In genomic region chr9:99819484-99820329, GRCh38 we compare ENCODE assay signal across 8 cellular contexts. TPM values are rescaled to one million over a fixed set of nuclear protein-coding genes. Genes with fewer than 3 reads are reported as not detected.
A peak's percentile ranks its signal among the peaks of the same experiment; 100 is the strongest.
DNase-seq lines count a peak whose midpoint lies in the region; ATAC-seq and TF ChIP-seq lines count a peak whose summit lies in the region.

No MANE protein-coding gene starts in this region.

- TF ChIP-seq EP300 in upper lobe of left lung (IDR thresholded peaks at IDR 0.05) = peak; percentile 54 to 94 (median 70)

- H3K4me3 ChIP-seq in SU-DHL-6 (ENCODE audit: insufficient read depth, low read length, poor library complexity, severe bottlenecking) (peak overlapping the region; percentile 77), adipocyte (ENCODE audit: low read length) (peak overlapping the region; percentile 91), upper lobe of left lung (peak overlapping the region; percentile 71 to 96 (median 76))

- 0% methylated on average over 5 to 51 of the region's 114 CpGs for WGBS in upper lobe of left lung, 2 donors

- peak overlapping the region; percentile 83 for H3K27ac ChIP-seq in SU-DHL-6 (ENCODE audit: low read depth, low read length)
- peak overlapping the region; percentile 95 to 99 (median 97) for H3K27ac ChIP-seq in upper lobe of left lung

- H3K4me1 ChIP-seq in adipocyte (ENCODE audit: control insufficient read depth, insufficient read depth, low read length) (peaks cover 23% of the 10 kb centered on the region), upper lobe of left lung (peaks cover 31 to 49% (median 39%) of the 10 kb centered on the region in 4 donors)

- H3K9me3 ChIP-seq in SU-DHL-6 (ENCODE audit: insufficient read depth, low read length) (no peaks in the 10 kb centered on the region), adipocyte (ENCODE audit: control insufficient read depth, low read length) (no peaks in the 10 kb centered on the region), upper lobe of left lung (no peaks in the 10 kb centered on the region)

- peak; percentile 70 for DNase-seq in NCI-H128 (lab: John Stamatoyannopoulos, UW; ENCODE audit: unreplicated experiment)
- DNase-seq in adipocyte (ENCODE audit: low read depth) = peak; percentile 98
- peak; percentile 96 for DNase-seq in cardiac septum (ENCODE audit: low spot score)
- peak; percentile 81 to 98 (median 87) for DNase-seq in posterior cingulate gyrus
- peak; percentile 96 to 99 for DNase-seq in upper lobe of left lung

- peak; percentile 43 to 96 (median 77) for TF ChIP-seq POLR2A in upper lobe of left lung (IDR thresholded peaks at IDR 0.05)

- H3K9ac ChIP-seq in SU-DHL-6 (ENCODE audit: low read length) = peak overlapping the region; percentile 86
- peak overlapping the region; percentile 90 for H3K9ac ChIP-seq in adipocyte (ENCODE audit: low read length)

- peaks cover 4% of the 10 kb centered on the region; the same call in 1 of the 2 replicates for H3K36me3 ChIP-seq in SU-DHL-6 (ENCODE audit: low read length)
- no peaks in the 10 kb centered on the region for H3K36me3 ChIP-seq in adipocyte (ENCODE audit: control insufficient read depth, insufficient read depth, low read length, severe bottlenecking)
- H3K36me3 ChIP-seq in upper lobe of left lung = no peaks in the 10 kb centered on the region

- no peaks in the 10 kb centered on the region for H4K20me1 ChIP-seq in SU-DHL-6 (ENCODE audit: low read depth, low read length)

- peaks cover 27% of the 10 kb centered on the region for H3F3A ChIP-seq in SU-DHL-6 (ENCODE audit: insufficient read depth)

- ATAC-seq in HG02759 (IDR thresholded peaks at IDR 0.05; ENCODE audit: unreplicated experiment) (peak; percentile 58), upper lobe of left lung (ENCODE audit: low FRiP score in 2 of 2) (peak; percentile 83 to 90)

- H3K9me2 ChIP-seq in SU-DHL-6 (replicated peaks; ENCODE audit: insufficient read depth, low read length) = no peaks in the 10 kb centered on the region

- H3K4me2 ChIP-seq in SU-DHL-6 (ENCODE audit: low read depth, low read length, poor library complexity, severe bottlenecking) = peak overlapping the region; percentile 99

- no peaks in the 10 kb centered on the region for H3K27me3 ChIP-seq in SU-DHL-6 (ENCODE audit: low read length)
- no peaks in the 10 kb centered on the region for H3K27me3 ChIP-seq in adipocyte (replicated peaks; ENCODE audit: control insufficient read depth, insufficient read depth, low read length)
- H3K27me3 ChIP-seq in upper lobe of left lung = peaks cover 0 to 16% (median 7%) of the 10 kb centered on the region in 4 donors

- intact Hi-C loops in cardiac septum (cut with DNase I) = loop anchor here (1.0 to 10.0 kb wide), 5 partner anchors 87 to 605 kb away; partner anchors contain the start of genes MSANTD3 and STX17
- intact Hi-C loops in posterior cingulate gyrus (cut with DNase I) = loop anchor here (5.0 to 10.0 kb wide), 6 partner anchors 88 to 597 kb away; partner anchors contain the start of genes ALG2, ERP44, INVS and SEC61B

- H3K79me2 ChIP-seq in SU-DHL-6 (ENCODE audit: insufficient read depth, low read length) = 0 out of 2 replicates have a peak, but pooled peaks cover 4% of the 10 kb centered on the region

- peak overlapping the region; percentile 83 for H2AFZ ChIP-seq in SU-DHL-6 (ENCODE audit: low read depth, low read length, severe bottlenecking)

- peak; percentile 32; the same call in 1 of the 2 replicates for TF ChIP-seq CTCF in GM12874 (IDR thresholded peaks at IDR 0.05; ENCODE audit: insufficient read depth, low read depth, low read length)
- no peak for TF ChIP-seq CTCF in SU-DHL-6 (IDR thresholded peaks at IDR 0.05; ENCODE audit: insufficient read depth, low read length, poor library complexity, severe bottlenecking)
- peak in 3 of 6 experiments; percentile 4 to 30 (median 17) for TF ChIP-seq CTCF in upper lobe of left lung (IDR thresholded peaks at IDR 0.05)

RNA-seq across cellular contexts. Expression of gene NR4A3, which starts 2.0 kb away (rescaled TPM):
- 22.4 TPM for total RNA-seq in cardiac septum
- 10 to 100 TPM in 1 of 6 donors, 1 to 10 TPM in 5; 1.0 to 10.8 (median 5.6) TPM for total RNA-seq in upper lobe of left lung

Comparison
In these comparisons a context has a peak if more than half of its experiments do, and no peak if none do; other contexts are left out.
1. Peak in every context shown above with its lines: DNase-seq, ATAC-seq, H3K4me3 ChIP-seq and H3K27ac ChIP-seq.